ENCODE assay signal across 9 cellular contexts in the genomic region with DNA sequence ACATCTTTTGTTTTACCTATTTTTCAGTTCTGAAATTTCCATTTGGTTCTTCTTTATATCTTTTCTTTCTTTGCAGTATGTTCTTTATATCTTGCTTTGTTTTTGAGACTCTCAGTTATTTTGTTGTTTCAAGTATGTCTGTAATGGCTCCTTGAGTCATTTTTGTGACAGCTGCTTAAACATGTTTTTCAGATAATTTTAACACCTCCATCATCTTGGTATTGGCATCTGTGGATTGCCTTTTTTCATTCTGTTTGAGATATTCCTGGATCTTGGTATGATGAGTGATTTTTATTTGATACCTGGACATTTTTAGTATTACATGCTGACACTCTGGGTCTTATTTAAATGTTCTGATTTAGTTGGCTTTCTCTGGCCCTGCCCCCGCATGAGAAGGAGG.
"Had no signal": no experiment of that assay in that cellular context is flagged by ENCODE, and none has a peak within 500 bp of the region (broad histone marks: within the 10 kb centered on the region; RNA-seq: fewer than 3 reads in every experiment).

No MANE protein-coding gene starts in this region.

- H3K9me3 Mint-ChIP-seq: activated B cell treated with CpG ODN at 0.5 μM for 24 hours, endodermal cell had no signal

- H3K27ac Mint-ChIP-seq: endodermal cell had no signal

- H3K4me3 Mint-ChIP-seq: endodermal cell had no signal

- ATAC-seq: left ventricle myocardium superior had no signal

- H3K27me3 Mint-ChIP-seq: activated B cell treated with CpG ODN at 0.5 μM for 24 hours had no signal

- DNase-seq: activated B cell treated with CpG ODN at 0.5 μM for 24 hours; activated naive CD4-positive, alpha-beta T cell treated with Interleukin-2 at 50 U/mL for 16 hours; dermis blood vessel endothelial cell; endodermal cell; erythroblast; hippocampal formation; left ventricle myocardium superior; mesenchymal stem cell; retina had no signal
